ENCODE assay signal across 13 cellular contexts in genomic region chr11:61164610-61165424, GRCh38. TPM values are rescaled to one million over a fixed set of nuclear protein-coding genes. Genes with fewer than 3 reads are reported as not detected.
A peak's percentile ranks its signal among the peaks of the same experiment; 100 is the strongest.
DNase-seq lines count a peak whose midpoint lies in the region; ATAC-seq and TF ChIP-seq lines count a peak whose summit lies in the region.
"Had no signal": no experiment of that assay in that cellular context is flagged by ENCODE, and none has a peak within 500 bp of the region (broad histone marks: within the 10 kb centered on the region; RNA-seq: fewer than 3 reads in every experiment).

No MANE protein-coding gene starts in this region.

- H2BK15ac ChIP-seq in mesenchymal stem cell (ENCODE audit: low read depth, poor library complexity, severe bottlenecking) = no peak overlapping the region

- H3K4me2 ChIP-seq in mesenchymal stem cell (ENCODE audit: low read length, poor library complexity, severe bottlenecking) = no peak overlapping the region

- ATAC-seq in HG03442 (IDR thresholded peaks at IDR 0.05; ENCODE audit: unreplicated experiment) = no peak

- no peak overlapping the region for H3K9ac ChIP-seq in mesenchymal stem cell (ENCODE audit: low read length)

- H4K91ac ChIP-seq in mesenchymal stem cell (ENCODE audit: low read length) = no peak overlapping the region

- no peak overlapping the region for H3K18ac ChIP-seq in mesenchymal stem cell (ENCODE audit: low read depth in 1 of 2, low read length in 2 of 2)

- H3K27ac Mint-ChIP-seq in T-helper 2 cell treated with Interferon-gamma antibody and Interleukin-4, amounts not matched to agents 5 μg/mL and 100 μg/mL, for 36 hours = peak overlapping the region; percentile 63

- H3K27me3 ChIP-seq in mesenchymal stem cell (ENCODE audit: control insufficient read depth in 1 of 2, insufficient read depth in 1 of 2, low read length in 2 of 2) = peaks cover 8 to 9% of the 10 kb centered on the region in 2 experiments
- H3K27me3 ChIP-seq: SJSA1 had no signal

- peak overlapping the region; percentile 13 for H2AK5ac ChIP-seq in mesenchymal stem cell (ENCODE audit: low read length, severe bottlenecking)

- DNase-seq in COLO668 (lab: John Stamatoyannopoulos, UW; ENCODE audit: unreplicated experiment) (peak; percentile 73), LNCaP clone FGC (ENCODE audit: low read depth) (peak; percentile 82), mesenchymal stem cell (no peak), occipital lobe (lab: John Stamatoyannopoulos, UW) (no peak), NCI-H524 (lab: John Stamatoyannopoulos, UW) (no peak), NCI-H1048 (lab: John Stamatoyannopoulos, UW) (no peak)
- DNase-seq in T-helper 2 cell treated with Interferon-gamma antibody and Interleukin-4, amounts not matched to agents 5 μg/mL and 100 μg/mL, for 36 hours (ENCODE audit: low spot score) = no peak
- DNase-seq: EL, HCEC 1CT, NCI-H1436 had no signal

- no peak overlapping the region for H2BK12ac ChIP-seq in mesenchymal stem cell (ENCODE audit: low read length in 2 of 2)

- no peaks in the 10 kb centered on the region for H3K36me3 ChIP-seq in mesenchymal stem cell (ENCODE audit: control insufficient read depth in 1 of 2, insufficient read depth in 2 of 2, low read depth in 1 of 2, low read length in 2 of 2)

- H3K27me3 Mint-ChIP-seq in T-helper 2 cell treated with Interferon-gamma antibody and Interleukin-4, amounts not matched to agents 5 μg/mL and 100 μg/mL, for 36 hours (ENCODE audit: low read depth) = no peaks in the 10 kb centered on the region

- no peak overlapping the region for H3K14ac ChIP-seq in mesenchymal stem cell (ENCODE audit: low read length in 2 of 2)

- peaks cover 49% of the 10 kb centered on the region for H3K4me1 Mint-ChIP-seq in T-helper 2 cell treated with Interferon-gamma antibody and Interleukin-4, amounts not matched to agents 5 μg/mL and 100 μg/mL, for 36 hours (ENCODE audit: low read depth)

- no peaks in the 10 kb centered on the region for H3K36me3 Mint-ChIP-seq in T-helper 2 cell treated with Interferon-gamma antibody and Interleukin-4, amounts not matched to agents 5 μg/mL and 100 μg/mL, for 36 hours (ENCODE audit: low read depth)

- H2BK120ac ChIP-seq in mesenchymal stem cell (ENCODE audit: low read depth, low read length) = no peak overlapping the region

- no peak overlapping the region for H3K23ac ChIP-seq in mesenchymal stem cell (ENCODE audit: low read length in 2 of 2)

- WGBS in mesenchymal stem cell = 84% methylated on average over 13 of the region's 13 CpGs

- H3K4me3 Mint-ChIP-seq in T-helper 2 cell treated with Interferon-gamma antibody and Interleukin-4, amounts not matched to agents 5 μg/mL and 100 μg/mL, for 36 hours = no peak overlapping the region

- H2BK5ac ChIP-seq in mesenchymal stem cell (ENCODE audit: low read depth, low read length, poor library complexity, severe bottlenecking) = no peak overlapping the region

- no peaks in the 10 kb centered on the region for H3K9me3 ChIP-seq in mesenchymal stem cell (ENCODE audit: control insufficient read depth, low read length)
- H3K9me3 ChIP-seq: SJSA1 had no signal

- H3K4ac ChIP-seq in mesenchymal stem cell (ENCODE audit: low read depth in 1 of 2, low read length in 2 of 2) = no peak overlapping the region

- H3K4me1 ChIP-seq in mesenchymal stem cell (ENCODE audit: control insufficient read depth, insufficient read depth, low read depth, low read length) = peaks cover 4% of the 10 kb centered on the region

- TF ChIP-seq CTCF in LNCaP clone FGC (IDR thresholded peaks at IDR 0.05; ENCODE audit: control insufficient read depth, extremely low read depth, insufficient read depth) = no peak

- H3K4me3 ChIP-seq in LNCaP clone FGC (ENCODE audit: low read depth, low read length) (no peak overlapping the region), mesenchymal stem cell (ENCODE audit: insufficient read depth in 1 of 2, low read depth in 1 of 2, low read length in 2 of 2) (no peak overlapping the region)
- H3K4me3 ChIP-seq: SJSA1 had no signal

- peaks cover 3% of the 10 kb centered on the region for H3K9me3 Mint-ChIP-seq in T-helper 2 cell treated with Interferon-gamma antibody and Interleukin-4, amounts not matched to agents 5 μg/mL and 100 μg/mL, for 36 hours

- H2AFZ ChIP-seq in mesenchymal stem cell (ENCODE audit: low read depth, low read length) = no peak overlapping the region

- no peak overlapping the region for H3K27ac ChIP-seq in mesenchymal stem cell (ENCODE audit: low read length, poor library complexity, severe bottlenecking)
- H3K27ac ChIP-seq: SJSA1 had no signal

- no peak overlapping the region for H4K8ac ChIP-seq in mesenchymal stem cell (ENCODE audit: low read length)

- no peaks in the 10 kb centered on the region for H3K79me1 ChIP-seq in mesenchymal stem cell (replicated peaks; ENCODE audit: low read length, poor library complexity, severe bottlenecking)

RNA-seq across cellular contexts. Expression of gene VPS37C, which starts 3.6 kb away (rescaled TPM):
- 15.0 TPM for polyA plus RNA-seq in mesenchymal stem cell (2013, experiment 1 of 2)
- polyA plus RNA-seq in mesenchymal stem cell (2013, experiment 2 of 2) = 14.7 TPM
- 4.5 TPM for total RNA-seq in occipital lobe

RNA-seq across cellular contexts. Expression of gene PGA3, which starts 38.5 kb away (rescaled TPM):
- not detected for polyA plus RNA-seq in mesenchymal stem cell (2013, experiment 1 of 2)
- polyA plus RNA-seq in mesenchymal stem cell (2013, experiment 2 of 2) = not detected
- total RNA-seq in occipital lobe = 0.31 TPM
- total RNA-seq: SJSA1 had no signal

RNA-seq across cellular contexts. Expression of gene PGA4, which starts 57.3 kb away (rescaled TPM):
- polyA plus RNA-seq in mesenchymal stem cell (2013, experiment 1 of 2) = not detected
- polyA plus RNA-seq in mesenchymal stem cell (2013, experiment 2 of 2) = not detected
- 0.31 TPM for total RNA-seq in occipital lobe
- total RNA-seq: mucosa of gallbladder, SJSA1 had no signal

Comparison
In these comparisons a context has a peak if more than half of its experiments do, and no peak if none do; other contexts are left out.
1. DNase-seq: peak in COLO668 (single experiment) and LNCaP clone FGC (single experiment); none in T-helper 2 cell treated with Interferon-gamma antibody and Interleukin-4, amounts not matched to agents 5 μg/mL and 100 μg/mL, for 36 hours (single experiment), mesenchymal stem cell (single experiment), occipital lobe (single experiment), NCI-H524 (0 of 2) and NCI-H1048 (single experiment).